In the genomic region with DNA sequence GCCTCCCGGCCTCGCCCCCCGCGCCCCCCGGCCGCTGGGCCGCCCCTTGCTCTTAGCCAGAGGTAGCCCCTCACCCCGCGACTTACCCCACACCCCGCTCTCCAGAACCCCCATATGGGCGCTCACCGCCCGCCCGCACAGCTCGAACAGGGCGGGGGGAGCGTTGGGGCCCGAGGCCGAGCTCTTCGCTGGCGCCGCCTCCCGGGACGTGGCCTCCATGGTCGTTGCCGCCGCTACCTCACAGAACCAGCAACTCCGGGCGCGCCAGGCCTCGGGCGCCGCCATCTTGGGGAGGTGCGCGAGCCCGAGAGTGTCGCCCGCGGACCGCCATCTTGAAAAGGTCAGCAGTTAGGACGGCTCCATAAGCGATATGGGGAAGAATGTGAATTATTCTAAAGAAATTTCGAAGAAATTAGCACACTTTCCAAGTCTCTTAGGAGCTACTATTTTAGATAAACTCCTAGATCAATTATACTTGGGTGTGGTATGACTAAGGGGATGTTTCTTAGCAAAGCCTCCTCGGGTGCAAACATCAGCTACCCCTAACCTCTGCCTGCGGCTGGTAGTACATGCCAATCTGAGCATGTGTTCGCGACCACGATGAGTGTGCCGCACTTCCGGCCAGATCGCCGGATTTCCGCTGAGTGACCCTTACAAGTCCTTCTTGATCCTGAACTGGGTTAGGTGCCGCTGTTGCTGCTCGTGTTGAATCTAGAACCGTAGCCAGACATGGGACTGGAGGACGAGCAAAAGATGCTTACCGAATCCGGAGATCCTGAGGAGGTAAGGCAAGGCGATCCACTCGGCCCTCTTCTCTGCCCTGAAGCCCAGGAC, we compare ENCODE assay signal across 1 cellular context.
TF ChIP-seq lines count a peak whose summit lies in the region.

A gene with protein sequence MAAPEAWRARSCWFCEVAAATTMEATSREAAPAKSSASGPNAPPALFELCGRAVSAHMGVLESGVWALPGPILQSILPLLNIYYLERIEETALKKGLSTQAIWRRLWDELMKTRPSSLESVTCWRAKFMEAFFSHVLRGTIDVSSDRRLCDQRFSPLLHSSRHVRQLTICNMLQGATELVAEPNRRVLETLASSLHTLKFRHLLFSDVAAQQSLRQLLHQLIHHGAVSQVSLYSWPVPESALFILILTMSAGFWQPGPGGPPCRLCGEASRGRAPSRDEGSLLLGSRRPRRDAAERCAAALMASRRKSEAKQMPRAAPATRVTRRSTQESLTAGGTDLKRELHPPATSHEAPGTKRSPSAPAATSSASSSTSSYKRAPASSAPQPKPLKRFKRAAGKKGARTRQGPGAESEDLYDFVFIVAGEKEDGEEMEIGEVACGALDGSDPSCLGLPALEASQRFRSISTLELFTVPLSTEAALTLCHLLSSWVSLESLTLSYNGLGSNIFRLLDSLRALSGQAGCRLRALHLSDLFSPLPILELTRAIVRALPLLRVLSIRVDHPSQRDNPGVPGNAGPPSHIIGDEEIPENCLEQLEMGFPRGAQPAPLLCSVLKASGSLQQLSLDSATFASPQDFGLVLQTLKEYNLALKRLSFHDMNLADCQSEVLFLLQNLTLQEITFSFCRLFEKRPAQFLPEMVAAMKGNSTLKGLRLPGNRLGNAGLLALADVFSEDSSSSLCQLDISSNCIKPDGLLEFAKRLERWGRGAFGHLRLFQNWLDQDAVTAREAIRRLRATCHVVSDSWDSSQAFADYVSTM (minus strand): TSS at position 579 of the 834 bp plus-strand sequence. CDS start 294 bp downstream, at position 285.
A gene (plus strand): TSS at position 661 of the 834 bp plus-strand sequence. CDS start 69 bp downstream, at position 730.

TF ChIP-seq in K562, 482 proteins besides CTCF, POLR2A, EP300 and RAD21 (continued from another document and continues in another):
- TF ChIP-seq, protein P1, sequence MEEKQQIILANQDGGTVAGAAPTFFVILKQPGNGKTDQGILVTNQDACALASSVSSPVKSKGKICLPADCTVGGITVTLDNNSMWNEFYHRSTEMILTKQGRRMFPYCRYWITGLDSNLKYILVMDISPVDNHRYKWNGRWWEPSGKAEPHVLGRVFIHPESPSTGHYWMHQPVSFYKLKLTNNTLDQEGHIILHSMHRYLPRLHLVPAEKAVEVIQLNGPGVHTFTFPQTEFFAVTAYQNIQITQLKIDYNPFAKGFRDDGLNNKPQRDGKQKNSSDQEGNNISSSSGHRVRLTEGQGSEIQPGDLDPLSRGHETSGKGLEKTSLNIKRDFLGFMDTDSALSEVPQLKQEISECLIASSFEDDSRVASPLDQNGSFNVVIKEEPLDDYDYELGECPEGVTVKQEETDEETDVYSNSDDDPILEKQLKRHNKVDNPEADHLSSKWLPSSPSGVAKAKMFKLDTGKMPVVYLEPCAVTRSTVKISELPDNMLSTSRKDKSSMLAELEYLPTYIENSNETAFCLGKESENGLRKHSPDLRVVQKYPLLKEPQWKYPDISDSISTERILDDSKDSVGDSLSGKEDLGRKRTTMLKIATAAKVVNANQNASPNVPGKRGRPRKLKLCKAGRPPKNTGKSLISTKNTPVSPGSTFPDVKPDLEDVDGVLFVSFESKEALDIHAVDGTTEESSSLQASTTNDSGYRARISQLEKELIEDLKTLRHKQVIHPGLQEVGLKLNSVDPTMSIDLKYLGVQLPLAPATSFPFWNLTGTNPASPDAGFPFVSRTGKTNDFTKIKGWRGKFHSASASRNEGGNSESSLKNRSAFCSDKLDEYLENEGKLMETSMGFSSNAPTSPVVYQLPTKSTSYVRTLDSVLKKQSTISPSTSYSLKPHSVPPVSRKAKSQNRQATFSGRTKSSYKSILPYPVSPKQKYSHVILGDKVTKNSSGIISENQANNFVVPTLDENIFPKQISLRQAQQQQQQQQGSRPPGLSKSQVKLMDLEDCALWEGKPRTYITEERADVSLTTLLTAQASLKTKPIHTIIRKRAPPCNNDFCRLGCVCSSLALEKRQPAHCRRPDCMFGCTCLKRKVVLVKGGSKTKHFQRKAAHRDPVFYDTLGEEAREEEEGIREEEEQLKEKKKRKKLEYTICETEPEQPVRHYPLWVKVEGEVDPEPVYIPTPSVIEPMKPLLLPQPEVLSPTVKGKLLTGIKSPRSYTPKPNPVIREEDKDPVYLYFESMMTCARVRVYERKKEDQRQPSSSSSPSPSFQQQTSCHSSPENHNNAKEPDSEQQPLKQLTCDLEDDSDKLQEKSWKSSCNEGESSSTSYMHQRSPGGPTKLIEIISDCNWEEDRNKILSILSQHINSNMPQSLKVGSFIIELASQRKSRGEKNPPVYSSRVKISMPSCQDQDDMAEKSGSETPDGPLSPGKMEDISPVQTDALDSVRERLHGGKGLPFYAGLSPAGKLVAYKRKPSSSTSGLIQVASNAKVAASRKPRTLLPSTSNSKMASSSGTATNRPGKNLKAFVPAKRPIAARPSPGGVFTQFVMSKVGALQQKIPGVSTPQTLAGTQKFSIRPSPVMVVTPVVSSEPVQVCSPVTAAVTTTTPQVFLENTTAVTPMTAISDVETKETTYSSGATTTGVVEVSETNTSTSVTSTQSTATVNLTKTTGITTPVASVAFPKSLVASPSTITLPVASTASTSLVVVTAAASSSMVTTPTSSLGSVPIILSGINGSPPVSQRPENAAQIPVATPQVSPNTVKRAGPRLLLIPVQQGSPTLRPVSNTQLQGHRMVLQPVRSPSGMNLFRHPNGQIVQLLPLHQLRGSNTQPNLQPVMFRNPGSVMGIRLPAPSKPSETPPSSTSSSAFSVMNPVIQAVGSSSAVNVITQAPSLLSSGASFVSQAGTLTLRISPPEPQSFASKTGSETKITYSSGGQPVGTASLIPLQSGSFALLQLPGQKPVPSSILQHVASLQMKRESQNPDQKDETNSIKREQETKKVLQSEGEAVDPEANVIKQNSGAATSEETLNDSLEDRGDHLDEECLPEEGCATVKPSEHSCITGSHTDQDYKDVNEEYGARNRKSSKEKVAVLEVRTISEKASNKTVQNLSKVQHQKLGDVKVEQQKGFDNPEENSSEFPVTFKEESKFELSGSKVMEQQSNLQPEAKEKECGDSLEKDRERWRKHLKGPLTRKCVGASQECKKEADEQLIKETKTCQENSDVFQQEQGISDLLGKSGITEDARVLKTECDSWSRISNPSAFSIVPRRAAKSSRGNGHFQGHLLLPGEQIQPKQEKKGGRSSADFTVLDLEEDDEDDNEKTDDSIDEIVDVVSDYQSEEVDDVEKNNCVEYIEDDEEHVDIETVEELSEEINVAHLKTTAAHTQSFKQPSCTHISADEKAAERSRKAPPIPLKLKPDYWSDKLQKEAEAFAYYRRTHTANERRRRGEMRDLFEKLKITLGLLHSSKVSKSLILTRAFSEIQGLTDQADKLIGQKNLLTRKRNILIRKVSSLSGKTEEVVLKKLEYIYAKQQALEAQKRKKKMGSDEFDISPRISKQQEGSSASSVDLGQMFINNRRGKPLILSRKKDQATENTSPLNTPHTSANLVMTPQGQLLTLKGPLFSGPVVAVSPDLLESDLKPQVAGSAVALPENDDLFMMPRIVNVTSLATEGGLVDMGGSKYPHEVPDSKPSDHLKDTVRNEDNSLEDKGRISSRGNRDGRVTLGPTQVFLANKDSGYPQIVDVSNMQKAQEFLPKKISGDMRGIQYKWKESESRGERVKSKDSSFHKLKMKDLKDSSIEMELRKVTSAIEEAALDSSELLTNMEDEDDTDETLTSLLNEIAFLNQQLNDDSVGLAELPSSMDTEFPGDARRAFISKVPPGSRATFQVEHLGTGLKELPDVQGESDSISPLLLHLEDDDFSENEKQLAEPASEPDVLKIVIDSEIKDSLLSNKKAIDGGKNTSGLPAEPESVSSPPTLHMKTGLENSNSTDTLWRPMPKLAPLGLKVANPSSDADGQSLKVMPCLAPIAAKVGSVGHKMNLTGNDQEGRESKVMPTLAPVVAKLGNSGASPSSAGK (IDR thresholded peaks at IDR 0.05): peak; percentile 33; the same call in 1 of the 2 replicates
- no peak; the same call in 1 of the 2 replicates for TF ChIP-seq ZBTB7A (IDR thresholded peaks at IDR 0.05; ENCODE audit: borderline replicate concordance, control insufficient read depth, low read depth, low read length)
- no peak for TF ChIP-seq CREBBP (IDR thresholded peaks at IDR 0.05; ENCODE audit: low read depth, low read length)
- TF ChIP-seq ZNF778 (CRISPR knock-in tag; IDR thresholded peaks at IDR 0.05): no peak
- peak; percentile 99 for TF ChIP-seq EP400 (IDR thresholded peaks at IDR 0.05)
- TF ChIP-seq SMC3 (conservative IDR thresholded peaks at IDR 0.05; ENCODE audit: insufficient read depth, low read depth, low read length): 0 out of 2 replicates have a peak, but pooled peaks have one; percentile 24
- no peak for TF ChIP-seq PTRF (tag; IDR thresholded peaks at IDR 0.05)
- no peak for TF ChIP-seq CHD4 (IDR thresholded peaks at IDR 0.05; ENCODE audit: insufficient read depth, insufficient replicate concordance, low read depth, low read length, poor library complexity, severe bottlenecking)
- TF ChIP-seq, protein P2, sequence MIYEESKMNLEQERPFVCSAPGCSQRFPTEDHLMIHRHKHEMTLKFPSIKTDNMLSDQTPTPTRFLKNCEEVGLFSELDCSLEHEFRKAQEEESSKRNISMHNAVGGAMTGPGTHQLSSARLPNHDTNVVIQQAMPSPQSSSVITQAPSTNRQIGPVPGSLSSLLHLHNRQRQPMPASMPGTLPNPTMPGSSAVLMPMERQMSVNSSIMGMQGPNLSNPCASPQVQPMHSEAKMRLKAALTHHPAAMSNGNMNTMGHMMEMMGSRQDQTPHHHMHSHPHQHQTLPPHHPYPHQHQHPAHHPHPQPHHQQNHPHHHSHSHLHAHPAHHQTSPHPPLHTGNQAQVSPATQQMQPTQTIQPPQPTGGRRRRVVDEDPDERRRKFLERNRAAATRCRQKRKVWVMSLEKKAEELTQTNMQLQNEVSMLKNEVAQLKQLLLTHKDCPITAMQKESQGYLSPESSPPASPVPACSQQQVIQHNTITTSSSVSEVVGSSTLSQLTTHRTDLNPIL (CRISPR knock-in tag; IDR thresholded peaks at IDR 0.05): no peak
- peak; percentile 73 for TF ChIP-seq BRD4 (IDR thresholded peaks at IDR 0.05)
- TF ChIP-seq, protein P3, sequence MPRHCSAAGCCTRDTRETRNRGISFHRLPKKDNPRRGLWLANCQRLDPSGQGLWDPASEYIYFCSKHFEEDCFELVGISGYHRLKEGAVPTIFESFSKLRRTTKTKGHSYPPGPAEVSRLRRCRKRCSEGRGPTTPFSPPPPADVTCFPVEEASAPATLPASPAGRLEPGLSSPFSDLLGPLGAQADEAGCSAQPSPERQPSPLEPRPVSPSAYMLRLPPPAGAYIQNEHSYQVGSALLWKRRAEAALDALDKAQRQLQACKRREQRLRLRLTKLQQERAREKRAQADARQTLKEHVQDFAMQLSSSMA (CRISPR knock-in tag; IDR thresholded peaks at IDR 0.05): peak; percentile 100
- TF ChIP-seq, protein P4, sequence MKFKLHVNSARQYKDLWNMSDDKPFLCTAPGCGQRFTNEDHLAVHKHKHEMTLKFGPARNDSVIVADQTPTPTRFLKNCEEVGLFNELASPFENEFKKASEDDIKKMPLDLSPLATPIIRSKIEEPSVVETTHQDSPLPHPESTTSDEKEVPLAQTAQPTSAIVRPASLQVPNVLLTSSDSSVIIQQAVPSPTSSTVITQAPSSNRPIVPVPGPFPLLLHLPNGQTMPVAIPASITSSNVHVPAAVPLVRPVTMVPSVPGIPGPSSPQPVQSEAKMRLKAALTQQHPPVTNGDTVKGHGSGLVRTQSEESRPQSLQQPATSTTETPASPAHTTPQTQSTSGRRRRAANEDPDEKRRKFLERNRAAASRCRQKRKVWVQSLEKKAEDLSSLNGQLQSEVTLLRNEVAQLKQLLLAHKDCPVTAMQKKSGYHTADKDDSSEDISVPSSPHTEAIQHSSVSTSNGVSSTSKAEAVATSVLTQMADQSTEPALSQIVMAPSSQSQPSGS (CRISPR knock-in tag; IDR thresholded peaks at IDR 0.05): peak; percentile 11; the same call in 1 of the 2 replicates
- TF ChIP-seq, protein P5, sequence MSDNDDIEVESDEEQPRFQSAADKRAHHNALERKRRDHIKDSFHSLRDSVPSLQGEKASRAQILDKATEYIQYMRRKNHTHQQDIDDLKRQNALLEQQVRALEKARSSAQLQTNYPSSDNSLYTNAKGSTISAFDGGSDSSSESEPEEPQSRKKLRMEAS (CRISPR knock-in tag; IDR thresholded peaks at IDR 0.05): peak; percentile 86
- TF ChIP-seq HNRNPUL1 (IDR thresholded peaks at IDR 0.05; ENCODE audit: low read length): no peak
- TF ChIP-seq, protein P6, sequence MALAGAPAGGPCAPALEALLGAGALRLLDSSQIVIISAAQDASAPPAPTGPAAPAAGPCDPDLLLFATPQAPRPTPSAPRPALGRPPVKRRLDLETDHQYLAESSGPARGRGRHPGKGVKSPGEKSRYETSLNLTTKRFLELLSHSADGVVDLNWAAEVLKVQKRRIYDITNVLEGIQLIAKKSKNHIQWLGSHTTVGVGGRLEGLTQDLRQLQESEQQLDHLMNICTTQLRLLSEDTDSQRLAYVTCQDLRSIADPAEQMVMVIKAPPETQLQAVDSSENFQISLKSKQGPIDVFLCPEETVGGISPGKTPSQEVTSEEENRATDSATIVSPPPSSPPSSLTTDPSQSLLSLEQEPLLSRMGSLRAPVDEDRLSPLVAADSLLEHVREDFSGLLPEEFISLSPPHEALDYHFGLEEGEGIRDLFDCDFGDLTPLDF (CRISPR knock-in tag; IDR thresholded peaks at IDR 0.05): peak; percentile 40; the same call in 1 of the 2 replicates
- no peak for TF ChIP-seq CCAR2 (IDR thresholded peaks at IDR 0.05; ENCODE audit: low read depth, low read length)
- TF ChIP-seq, protein P7, sequence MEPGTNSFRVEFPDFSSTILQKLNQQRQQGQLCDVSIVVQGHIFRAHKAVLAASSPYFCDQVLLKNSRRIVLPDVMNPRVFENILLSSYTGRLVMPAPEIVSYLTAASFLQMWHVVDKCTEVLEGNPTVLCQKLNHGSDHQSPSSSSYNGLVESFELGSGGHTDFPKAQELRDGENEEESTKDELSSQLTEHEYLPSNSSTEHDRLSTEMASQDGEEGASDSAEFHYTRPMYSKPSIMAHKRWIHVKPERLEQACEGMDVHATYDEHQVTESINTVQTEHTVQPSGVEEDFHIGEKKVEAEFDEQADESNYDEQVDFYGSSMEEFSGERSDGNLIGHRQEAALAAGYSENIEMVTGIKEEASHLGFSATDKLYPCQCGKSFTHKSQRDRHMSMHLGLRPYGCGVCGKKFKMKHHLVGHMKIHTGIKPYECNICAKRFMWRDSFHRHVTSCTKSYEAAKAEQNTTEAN (CRISPR knock-in tag; IDR thresholded peaks at IDR 0.05): peak; percentile 30
- TF ChIP-seq, protein P8, sequence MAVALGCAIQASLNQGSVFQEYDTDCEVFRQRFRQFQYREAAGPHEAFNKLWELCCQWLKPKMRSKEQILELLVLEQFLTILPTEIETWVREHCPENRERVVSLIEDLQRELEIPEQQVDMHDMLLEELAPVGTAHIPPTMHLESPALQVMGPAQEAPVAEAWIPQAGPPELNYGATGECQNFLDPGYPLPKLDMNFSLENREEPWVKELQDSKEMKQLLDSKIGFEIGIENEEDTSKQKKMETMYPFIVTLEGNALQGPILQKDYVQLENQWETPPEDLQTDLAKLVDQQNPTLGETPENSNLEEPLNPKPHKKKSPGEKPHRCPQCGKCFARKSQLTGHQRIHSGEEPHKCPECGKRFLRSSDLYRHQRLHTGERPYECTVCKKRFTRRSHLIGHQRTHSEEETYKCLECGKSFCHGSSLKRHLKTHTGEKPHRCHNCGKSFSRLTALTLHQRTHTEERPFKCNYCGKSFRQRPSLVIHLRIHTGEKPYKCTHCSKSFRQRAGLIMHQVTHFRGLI (CRISPR knock-in tag; IDR thresholded peaks at IDR 0.05): no peak
- TF ChIP-seq ZNF584 (CRISPR knock-in tag; IDR thresholded peaks at IDR 0.05; ENCODE audit: low read depth): 0 out of 2 replicates have a peak, but pooled peaks have one; percentile 22
- no peak for TF ChIP-seq ZFP1 (CRISPR knock-in tag; IDR thresholded peaks at IDR 0.05)
- TF ChIP-seq PPARD (CRISPR knock-in tag; IDR thresholded peaks at IDR 0.05): no peak
- TF ChIP-seq IFI16 (CRISPR knock-in tag; IDR thresholded peaks at IDR 0.05): no peak
- TF ChIP-seq SP1 (CRISPR knock-in tag; IDR thresholded peaks at IDR 0.05): peak; percentile 92
- TF ChIP-seq ESRRB (CRISPR knock-in tag; IDR thresholded peaks at IDR 0.05; ENCODE audit: borderline replicate concordance): no peak
